ENCODE assay signal across 18 cellular contexts in genomic region chr9:4196376-4196775, GRCh38.
DNase-seq lines count a peak whose midpoint lies in the region; ATAC-seq, FAIRE-seq and TF ChIP-seq lines count a peak whose summit lies in the region.
"Had no signal": no experiment of that assay in that cellular context is flagged by ENCODE, and none has a peak within 500 bp of the region (broad histone marks: within the 10 kb centered on the region; RNA-seq: fewer than 3 reads in every experiment).

No MANE protein-coding gene starts in this region.

- TF ChIP-seq CTCF in brain microvascular endothelial cell (IDR thresholded peaks at IDR 0.05; ENCODE audit: low read depth, low read length, missing control alignments) = no peak

- H3K4me3 ChIP-seq in brain microvascular endothelial cell (ENCODE audit: low read depth, low read length) = no peak overlapping the region
- H3K4me3 ChIP-seq: K562, SJSA1 had no signal

- no peak overlapping the region for H3K27ac ChIP-seq in brain microvascular endothelial cell
- H3K27ac ChIP-seq: SJSA1 had no signal

- FAIRE-seq in RCC 7860 (lab: Jason Lieb, UNC) (peak; percentile 18), GM12892 (lab: Jason Lieb, UNC) (no peak)
- FAIRE-seq: K562 had no signal

- no peak for TF ChIP-seq POLR2A in GM12892 (IDR thresholded peaks at IDR 0.05; ENCODE audit: low read depth, low read length)

- H3K27me3 ChIP-seq in brain microvascular endothelial cell (replicated peaks) = no peaks in the 10 kb centered on the region
- H3K27me3 ChIP-seq: SJSA1 had no signal

- in situ Hi-C loops in brain microvascular endothelial cell (cut with HindIII; ENCODE audit: low pct_ligation_motif_present, low sequenced_read_pairs) = no loop called here

- no peaks in the 10 kb centered on the region for H3K36me3 ChIP-seq in brain microvascular endothelial cell (replicated peaks)
- H3K36me3 ChIP-seq: SJSA1 had no signal

- DNase-seq in EL (peak; percentile 60), RCC 7860 (ENCODE audit: low spot score) (peak; percentile 59), brain microvascular endothelial cell (peak; percentile 68), non-pigmented ciliary epithelial cell (ENCODE audit: low read depth) (peak; percentile 35), NCI-H2227 treated with DMSO at 0.1 percent for 48 hours (lab: John Stamatoyannopoulos, UW) (no peak), NOMO-1 treated with DMSO at 0.1 percent for 48 hours (lab: John Stamatoyannopoulos, UW; ENCODE audit: unreplicated experiment) (no peak), GM12892 (ENCODE audit: insufficient read length) (no peak)
- DNase-seq: COR-L47, DMS153, HCEC 1CT, NCI-H1417 treated with DMSO at 0.1 percent for 48 hours, NCI-H2029, NCI-H2171, NCI-H774, PC-3 had no signal

- no peak for ATAC-seq in GM19397 (IDR thresholded peaks at IDR 0.05; ENCODE audit: unreplicated experiment)
- ATAC-seq: K562, PC-3 had no signal

Comparison
In these comparisons a context has a peak if more than half of its experiments do, and no peak if none do; other contexts are left out.
1. DNase-seq: peak in EL (single experiment), RCC 7860 (single experiment), brain microvascular endothelial cell (single experiment) and non-pigmented ciliary epithelial cell (single experiment); none in NCI-H2227 treated with DMSO at 0.1 percent for 48 hours (single experiment), NOMO-1 treated with DMSO at 0.1 percent for 48 hours (single experiment) and GM12892 (single experiment).